In genomic region chr3:108209579-108209978, GRCh38 we compare ENCODE assay signal across 24 cellular contexts. TPM values are rescaled to one million over a fixed set of nuclear protein-coding genes. Genes with fewer than 3 reads are reported as not detected.
A peak's percentile ranks its signal among the peaks of the same experiment; 100 is the strongest.
DNase-seq lines count a peak whose midpoint lies in the region; ATAC-seq and TF ChIP-seq lines count a peak whose summit lies in the region.
"Had no signal": no experiment of that assay in that cellular context is flagged by ENCODE, and none has a peak within 500 bp of the region (broad histone marks: within the 10 kb centered on the region; RNA-seq: fewer than 3 reads in every experiment).

No MANE protein-coding gene starts in this region.

- H3K4me3 Mint-ChIP-seq in Calu3 (ENCODE audit: low read depth, unreplicated experiment): no peak overlapping the region
- H3K4me3 Mint-ChIP-seq: activated naive CD8-positive, alpha-beta T cell treated with anti-CD3 and anti-CD28 coated beads for 36 hours; activated T-cell treated with anti-CD3 and anti-CD28 coated beads, Interleukin-2, amount 50 U/mL, for 72 hours; endodermal cell; HFFc6; T-helper 2 cell treated with Interferon-gamma antibody and Interleukin-4, amounts not matched to agents 5 μg/mL and 100 μg/mL, for 36 hours; WTC11 had no signal

- H3K27me3 ChIP-seq in tibial nerve: no peaks in the 10 kb centered on the region
- H3K27me3 ChIP-seq: BLaER1 treated with 17β-estradiol and CSF1 and Interleukin-3, amounts not matched to agents 10 nM and 100 nM; neutrophil; suprapubic skin had no signal

- H3K4me3 ChIP-seq in GM12865 (ENCODE audit: low read depth, low read length) (no peak overlapping the region), tibial nerve (no peak overlapping the region)
- H3K4me3 ChIP-seq: A549; BLaER1 treated with 17β-estradiol and CSF1 and Interleukin-3, amounts not matched to agents 10 nM and 100 nM; SK-N-MC; suprapubic skin had no signal

- ATAC-seq in GM19035 (IDR thresholded peaks at IDR 0.05; ENCODE audit: unreplicated experiment): peak; percentile 57
- ATAC-seq in HG02798 (IDR thresholded peaks at IDR 0.05; ENCODE audit: poor library complexity, unreplicated experiment): peak; percentile 61
- ATAC-seq in HG03432 (IDR thresholded peaks at IDR 0.05; ENCODE audit: unreplicated experiment): peak; percentile 68
- no peak for ATAC-seq in activated naive CD4-positive, alpha-beta T cell treated with anti-CD3 and anti-CD28 coated beads, Interleukin-2, amount 50 U/mL, for 72 hours
- ATAC-seq: A549, WTC11 had no signal

- H3K36me3 Mint-ChIP-seq in activated naive CD4-positive, alpha-beta T cell treated with anti-CD3 and anti-CD28 coated beads, Interleukin-2, amount 50 U/mL, for 72 hours: peaks cover 0 to 2% of the 10 kb centered on the region in 2 donors
- H3K36me3 Mint-ChIP-seq in Calu3 (ENCODE audit: insufficient read depth, unreplicated experiment): peaks cover 8% of the 10 kb centered on the region
- H3K36me3 Mint-ChIP-seq: WTC11 had no signal

- no peak for TF ChIP-seq EP300 in tibial nerve (IDR thresholded peaks at IDR 0.05)

- BruUV-seq in Calu3 (replicated peaks; lab: Mats Ljungman, UMichigan): no TSS peak

- H3K9me3 Mint-ChIP-seq in activated naive CD4-positive, alpha-beta T cell treated with anti-CD3 and anti-CD28 coated beads, Interleukin-2, amount 50 U/mL, for 72 hours: no peaks in the 10 kb centered on the region
- H3K9me3 Mint-ChIP-seq in Calu3 (ENCODE audit: low read depth, unreplicated experiment): no peaks in the 10 kb centered on the region
- H3K9me3 Mint-ChIP-seq: activated naive CD8-positive, alpha-beta T cell treated with anti-CD3 and anti-CD28 coated beads for 36 hours; activated T-cell treated with anti-CD3 and anti-CD28 coated beads, Interleukin-2, amount 50 U/mL, for 72 hours; endodermal cell; HFFc6; T-helper 2 cell treated with Interferon-gamma antibody and Interleukin-4, amounts not matched to agents 5 μg/mL and 100 μg/mL, for 36 hours; WTC11 had no signal

- DNase-seq in GM12865 (ENCODE audit: low read depth): peak; percentile 29
- no peak for DNase-seq in activated naive CD4-positive, alpha-beta T cell treated with anti-CD3 and anti-CD28 coated beads, Interleukin-2, amount 50 U/mL, for 72 hours (ENCODE audit: low spot score in 2 of 2)
- no peak for DNase-seq in NCI-H1417 (lab: John Stamatoyannopoulos, UW)
- no peak for DNase-seq in tibial nerve (ENCODE audit: low spot score in 2 of 2)
- no peak for DNase-seq in Calu3
- DNase-seq: activated naive CD8-positive, alpha-beta T cell treated with anti-CD3 and anti-CD28 coated beads for 36 hours; activated T-cell treated with anti-CD3 and anti-CD28 coated beads, Interleukin-2, amount 50 U/mL, for 72 hours; DMS 273 treated with DMSO at 0.1 percent for 48 hours; endodermal cell; HFFc6; NCI-H2029; retina; stimulated activated CD8-positive, alpha-beta memory T cell treated with anti-CD3 and anti-CD28 coated beads, Interleukin-4, amount 100 ng/mL, for 48 hours had no signal

- TF ChIP-seq POLR2A in tibial nerve (IDR thresholded peaks at IDR 0.05): no peak

- H3K9me3 ChIP-seq in tibial nerve: no peaks in the 10 kb centered on the region
- H3K9me3 ChIP-seq: A549; BLaER1 treated with 17β-estradiol and CSF1 and Interleukin-3, amounts not matched to agents 10 nM and 100 nM; neutrophil; suprapubic skin had no signal

- H3K27ac ChIP-seq in tibial nerve: no peak overlapping the region
- H3K27ac ChIP-seq: A549; BLaER1 treated with 17β-estradiol and CSF1 and Interleukin-3, amounts not matched to agents 10 nM and 100 nM; KMS-11; neutrophil; SK-N-MC; suprapubic skin had no signal

- CTCF ChIA-PET in Calu3 (lab: Charles Lee): interaction anchor here (0.7 kb wide), 1 partner anchor 28 kb away, joined by 3 read pairs; no protein-coding TSS in a partner anchor

- WGBS in tibial nerve, 2 donors: 89 to 91% methylated on average over 3 of the region's 3 CpGs

- peaks cover 0 to 58% (median 7%) of the 10 kb centered on the region in 3 donors for H3K36me3 ChIP-seq in tibial nerve

- no peaks in the 10 kb centered on the region for H3K4me1 ChIP-seq in tibial nerve
- H3K4me1 ChIP-seq: A549; BLaER1 treated with 17β-estradiol and CSF1 and Interleukin-3, amounts not matched to agents 10 nM and 100 nM; suprapubic skin had no signal

- H3K27ac Mint-ChIP-seq in activated naive CD4-positive, alpha-beta T cell treated with anti-CD3 and anti-CD28 coated beads, Interleukin-2, amount 50 U/mL, for 72 hours: no peak overlapping the region
- no peak overlapping the region for H3K27ac Mint-ChIP-seq in Calu3 (ENCODE audit: unreplicated experiment)
- H3K27ac Mint-ChIP-seq: activated naive CD8-positive, alpha-beta T cell treated with anti-CD3 and anti-CD28 coated beads for 36 hours; activated T-cell treated with anti-CD3 and anti-CD28 coated beads, Interleukin-2, amount 50 U/mL, for 72 hours; endodermal cell; HFFc6; T-helper 2 cell treated with Interferon-gamma antibody and Interleukin-4, amounts not matched to agents 5 μg/mL and 100 μg/mL, for 36 hours; WTC11 had no signal

- H3K27me3 Mint-ChIP-seq in Calu3 (ENCODE audit: unreplicated experiment): no peaks in the 10 kb centered on the region
- H3K27me3 Mint-ChIP-seq: activated naive CD8-positive, alpha-beta T cell treated with anti-CD3 and anti-CD28 coated beads for 36 hours had no signal

- intact Hi-C loops in Calu3 (cut with micrococcal nuclease; ENCODE audit: unreplicated experiment): no loop called here

- H3K4me1 Mint-ChIP-seq in Calu3 (ENCODE audit: low read depth, unreplicated experiment): no peaks in the 10 kb centered on the region
- H3K4me1 Mint-ChIP-seq: endodermal cell, WTC11 had no signal

- no peak for TF ChIP-seq CTCF in GM12865 (IDR thresholded peaks at IDR 0.05; ENCODE audit: insufficient read depth, low read depth, low read length, missing control alignments)
- no peak for TF ChIP-seq CTCF in tibial nerve (IDR thresholded peaks at IDR 0.05)
- no peak for TF ChIP-seq CTCF in Calu3 (IDR thresholded peaks at IDR 0.05; ENCODE audit: unreplicated experiment)

RNA-seq across cellular contexts. Expression of gene IFT57, which starts 12.6 kb away (rescaled TPM):
- total RNA-seq in activated naive CD4-positive, alpha-beta T cell treated with anti-CD3 and anti-CD28 coated beads, Interleukin-2, amount 50 U/mL, for 72 hours: 10 to 100 TPM; 11.3 to 25.5 TPM
- total RNA-seq in tibial nerve (10 to 100 TPM; 49.6 to 97.1 (median 63.5) TPM), Calu3 (2022) (35.4 and 47.2 TPM in 2 replicates)

Comparison
In these comparisons a context has a peak if more than half of its experiments do, and no peak if none do; other contexts are left out.
1. ATAC-seq: peak in GM19035 (single experiment), HG02798 (single experiment) and HG03432 (single experiment); none in activated naive CD4-positive, alpha-beta T cell treated with anti-CD3 and anti-CD28 coated beads, Interleukin-2, amount 50 U/mL, for 72 hours (0 of 2).